1 cellular context compared by ENCODE assay signal in the genomic region with DNA sequence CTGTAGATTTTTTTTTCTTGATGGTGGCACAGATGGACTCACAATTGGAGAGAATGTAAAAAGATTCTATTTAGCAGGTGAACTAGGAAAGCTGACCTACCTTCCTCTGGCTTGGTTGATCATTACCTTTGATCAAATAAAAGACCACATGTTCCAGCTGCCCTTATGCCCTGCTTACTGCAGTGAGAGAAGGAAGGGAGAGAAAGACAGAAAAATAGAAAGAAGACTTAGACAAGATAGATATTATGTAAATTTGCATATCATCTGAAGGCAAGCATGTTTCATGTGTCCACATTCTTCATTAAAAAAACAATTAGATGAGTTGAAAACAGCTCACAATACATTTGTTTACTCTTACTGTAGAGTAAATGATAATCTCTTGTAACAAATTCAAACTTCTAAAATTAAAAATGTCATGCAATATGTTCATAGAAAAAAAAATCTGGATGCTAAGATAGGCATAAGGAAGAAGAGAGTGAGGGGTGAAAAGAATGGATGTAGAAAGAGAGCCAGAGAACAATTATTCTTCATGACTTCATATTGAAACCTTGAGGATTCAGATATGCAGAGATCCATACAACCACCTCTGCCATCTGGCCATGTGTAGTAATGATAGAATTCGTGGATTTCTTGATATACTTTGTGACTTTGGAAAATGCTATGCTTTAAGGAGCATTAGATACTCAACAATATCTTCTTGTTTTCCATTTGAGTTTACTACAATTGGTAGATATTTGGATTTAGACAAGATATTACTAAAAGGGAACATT.
TF ChIP-seq lines count a peak whose summit lies in the region.

No MANE protein-coding gene starts in this region.

TF ChIP-seq in HepG2, 621 proteins besides CTCF, POLR2A, EP300 and RAD21 (continued from another document and continues in another):
- TF ChIP-seq PITX1 (CRISPR knock-in tag; IDR thresholded peaks at IDR 0.05) (no peak), ONECUT2 (CRISPR knock-in tag; IDR thresholded peaks at IDR 0.05) (no peak), CC2D1A (CRISPR knock-in tag; IDR thresholded peaks at IDR 0.05) (no peak), HNF4A (CRISPR knock-in tag; IDR thresholded peaks at IDR 0.05) (peak; percentile 60), ZNF550 (CRISPR knock-in tag; IDR thresholded peaks at IDR 0.05; ENCODE audit: borderline replicate concordance) (no peak), ZC3H4 (CRISPR knock-in tag; IDR thresholded peaks at IDR 0.05; ENCODE audit: borderline replicate concordance) (no peak), KMT2A (CRISPR knock-in tag; IDR thresholded peaks at IDR 0.05) (no peak), ZNF530 (CRISPR knock-in tag; IDR thresholded peaks at IDR 0.05; ENCODE audit: low read depth) (no peak), SOX13 (IDR thresholded peaks at IDR 0.05) (no peak), SOX13 (CRISPR knock-in tag; conservative IDR thresholded peaks at IDR 0.05 in 1 of 2, IDR thresholded peaks at IDR 0.05 in 1 of 2) (peak in 1 of 2 experiments; percentile 60; a peak in 2 of 4 replicates), ATF1 (CRISPR knock-in tag; IDR thresholded peaks at IDR 0.05) (0 out of 2 replicates have a peak, but pooled peaks have one; percentile 9), NCOA1 (CRISPR knock-in tag; IDR thresholded peaks at IDR 0.05) (no peak), MXI1 (IDR thresholded peaks at IDR 0.05; ENCODE audit: borderline replicate concordance, low read depth, low read length) (no peak), CAMTA2 (CRISPR knock-in tag; IDR thresholded peaks at IDR 0.05; ENCODE audit: borderline replicate concordance) (no peak), NKX3-1 (CRISPR knock-in tag; IDR thresholded peaks at IDR 0.05) (no peak), GTF3A (CRISPR knock-in tag; conservative IDR thresholded peaks at IDR 0.05) (no peak), PTBP1 (IDR thresholded peaks at IDR 0.05; ENCODE audit: low read depth, low read length, poor library complexity, severe bottlenecking) (no peak), ZNF850 (CRISPR knock-in tag; conservative IDR thresholded peaks at IDR 0.05) (no peak), EED (CRISPR knock-in tag; IDR thresholded peaks at IDR 0.05) (no peak), ZNF317 (CRISPR knock-in tag; IDR thresholded peaks at IDR 0.05) (no peak), PCBP1 (IDR thresholded peaks at IDR 0.05; ENCODE audit: borderline replicate concordance, low read depth, low read length) (no peak), ZNF326 (CRISPR knock-in tag; IDR thresholded peaks at IDR 0.05; ENCODE audit: borderline replicate concordance) (no peak), REL (CRISPR knock-in tag; conservative IDR thresholded peaks at IDR 0.05) (no peak), KMT2B (CRISPR knock-in tag; IDR thresholded peaks at IDR 0.05) (peak; percentile 33; the same call in 1 of the 2 replicates), NCOA2 (CRISPR knock-in tag; IDR thresholded peaks at IDR 0.05) (0 out of 2 replicates have a peak, but pooled peaks have one; percentile 39), SP4 (CRISPR knock-in tag; IDR thresholded peaks at IDR 0.05) (no peak), CHCHD3 (CRISPR knock-in tag; IDR thresholded peaks at IDR 0.05) (no peak), FOXA3 (CRISPR knock-in tag; IDR thresholded peaks at IDR 0.05) (peak; percentile 55), ZNF383 (CRISPR knock-in tag; IDR thresholded peaks at IDR 0.05; ENCODE audit: borderline replicate concordance) (no peak), MATR3 (CRISPR knock-in tag; IDR thresholded peaks at IDR 0.05) (no peak), TMF1 (CRISPR knock-in tag; IDR thresholded peaks at IDR 0.05; ENCODE audit: low read depth) (no peak), NFKB2 (CRISPR knock-in tag; IDR thresholded peaks at IDR 0.05; ENCODE audit: borderline replicate concordance) (no peak), ERF (CRISPR knock-in tag; IDR thresholded peaks at IDR 0.05) (peak; percentile 67; the same call in 1 of the 2 replicates), TARDBP (CRISPR knock-in tag; IDR thresholded peaks at IDR 0.05) (peak; percentile 48; the same call in 1 of the 2 replicates), SCMH1 (CRISPR knock-in tag; IDR thresholded peaks at IDR 0.05; ENCODE audit: borderline replicate concordance) (no peak), PAWR (CRISPR knock-in tag; IDR thresholded peaks at IDR 0.05; ENCODE audit: borderline replicate concordance) (no peak), SAP130 (CRISPR knock-in tag; IDR thresholded peaks at IDR 0.05; ENCODE audit: low read depth) (peak; percentile 51; the same call in 1 of the 2 replicates)
- TF ChIP-seq, protein P1, sequence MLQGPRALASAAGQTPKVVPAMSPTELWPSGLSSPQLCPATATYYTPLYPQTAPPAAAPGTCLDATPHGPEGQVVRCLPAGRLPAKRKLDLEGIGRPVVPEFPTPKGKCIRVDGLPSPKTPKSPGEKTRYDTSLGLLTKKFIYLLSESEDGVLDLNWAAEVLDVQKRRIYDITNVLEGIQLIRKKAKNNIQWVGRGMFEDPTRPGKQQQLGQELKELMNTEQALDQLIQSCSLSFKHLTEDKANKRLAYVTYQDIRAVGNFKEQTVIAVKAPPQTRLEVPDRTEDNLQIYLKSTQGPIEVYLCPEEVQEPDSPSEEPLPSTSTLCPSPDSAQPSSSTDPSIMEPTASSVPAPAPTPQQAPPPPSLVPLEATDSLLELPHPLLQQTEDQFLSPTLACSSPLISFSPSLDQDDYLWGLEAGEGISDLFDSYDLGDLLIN (CRISPR knock-in tag; IDR thresholded peaks at IDR 0.05; ENCODE audit: borderline replicate concordance) = no peak
- TF ChIP-seq, protein P2, sequence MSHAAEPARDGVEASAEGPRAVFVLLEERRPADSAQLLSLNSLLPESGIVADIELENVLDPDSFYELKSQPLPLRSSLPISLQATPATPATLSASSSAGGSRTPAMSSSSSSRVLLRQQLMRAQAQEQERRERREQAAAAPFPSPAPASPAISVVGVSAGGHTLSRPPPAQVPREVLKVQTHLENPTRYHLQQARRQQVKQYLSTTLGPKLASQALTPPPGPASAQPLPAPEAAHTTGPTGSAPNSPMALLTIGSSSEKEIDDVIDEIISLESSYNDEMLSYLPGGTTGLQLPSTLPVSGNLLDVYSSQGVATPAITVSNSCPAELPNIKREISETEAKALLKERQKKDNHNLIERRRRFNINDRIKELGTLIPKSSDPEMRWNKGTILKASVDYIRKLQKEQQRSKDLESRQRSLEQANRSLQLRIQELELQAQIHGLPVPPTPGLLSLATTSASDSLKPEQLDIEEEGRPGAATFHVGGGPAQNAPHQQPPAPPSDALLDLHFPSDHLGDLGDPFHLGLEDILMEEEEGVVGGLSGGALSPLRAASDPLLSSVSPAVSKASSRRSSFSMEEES (CRISPR knock-in tag; IDR thresholded peaks at IDR 0.05) = peak; percentile 66; the same call in 1 of the 2 replicates
- TF ChIP-seq, protein P3, sequence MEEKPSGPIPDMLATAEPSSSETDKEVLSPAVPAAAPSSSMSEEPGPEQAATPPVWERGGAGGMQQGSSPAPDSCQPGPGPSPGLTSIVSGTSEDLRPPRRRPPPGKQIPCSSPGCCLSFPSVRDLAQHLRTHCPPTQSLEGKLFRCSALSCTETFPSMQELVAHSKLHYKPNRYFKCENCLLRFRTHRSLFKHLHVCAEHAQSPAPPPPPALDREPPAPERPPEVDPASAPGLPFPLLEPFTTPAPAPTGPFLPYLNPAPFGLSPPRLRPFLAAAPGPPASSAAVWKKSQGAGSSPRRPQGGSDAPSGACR (CRISPR knock-in tag; IDR thresholded peaks at IDR 0.05) = no peak
- TF ChIP-seq, protein P4, sequence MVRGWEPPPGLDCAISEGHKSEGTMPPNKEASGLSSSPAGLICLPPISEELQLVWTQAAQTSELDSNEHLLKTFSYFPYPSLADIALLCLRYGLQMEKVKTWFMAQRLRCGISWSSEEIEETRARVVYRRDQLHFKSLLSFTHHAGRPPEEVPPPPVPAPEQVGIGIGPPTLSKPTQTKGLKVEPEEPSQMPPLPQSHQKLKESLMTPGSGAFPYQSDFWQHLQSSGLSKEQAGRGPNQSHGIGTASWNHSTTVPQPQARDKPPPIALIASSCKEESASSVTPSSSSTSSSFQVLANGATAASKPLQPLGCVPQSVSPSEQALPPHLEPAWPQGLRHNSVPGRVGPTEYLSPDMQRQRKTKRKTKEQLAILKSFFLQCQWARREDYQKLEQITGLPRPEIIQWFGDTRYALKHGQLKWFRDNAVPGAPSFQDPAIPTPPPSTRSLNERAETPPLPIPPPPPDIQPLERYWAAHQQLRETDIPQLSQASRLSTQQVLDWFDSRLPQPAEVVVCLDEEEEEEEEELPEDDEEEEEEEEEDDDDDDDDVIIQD (CRISPR knock-in tag; IDR thresholded peaks at IDR 0.05; ENCODE audit: low read depth) = peak; percentile 94
- TF ChIP-seq, protein P5, sequence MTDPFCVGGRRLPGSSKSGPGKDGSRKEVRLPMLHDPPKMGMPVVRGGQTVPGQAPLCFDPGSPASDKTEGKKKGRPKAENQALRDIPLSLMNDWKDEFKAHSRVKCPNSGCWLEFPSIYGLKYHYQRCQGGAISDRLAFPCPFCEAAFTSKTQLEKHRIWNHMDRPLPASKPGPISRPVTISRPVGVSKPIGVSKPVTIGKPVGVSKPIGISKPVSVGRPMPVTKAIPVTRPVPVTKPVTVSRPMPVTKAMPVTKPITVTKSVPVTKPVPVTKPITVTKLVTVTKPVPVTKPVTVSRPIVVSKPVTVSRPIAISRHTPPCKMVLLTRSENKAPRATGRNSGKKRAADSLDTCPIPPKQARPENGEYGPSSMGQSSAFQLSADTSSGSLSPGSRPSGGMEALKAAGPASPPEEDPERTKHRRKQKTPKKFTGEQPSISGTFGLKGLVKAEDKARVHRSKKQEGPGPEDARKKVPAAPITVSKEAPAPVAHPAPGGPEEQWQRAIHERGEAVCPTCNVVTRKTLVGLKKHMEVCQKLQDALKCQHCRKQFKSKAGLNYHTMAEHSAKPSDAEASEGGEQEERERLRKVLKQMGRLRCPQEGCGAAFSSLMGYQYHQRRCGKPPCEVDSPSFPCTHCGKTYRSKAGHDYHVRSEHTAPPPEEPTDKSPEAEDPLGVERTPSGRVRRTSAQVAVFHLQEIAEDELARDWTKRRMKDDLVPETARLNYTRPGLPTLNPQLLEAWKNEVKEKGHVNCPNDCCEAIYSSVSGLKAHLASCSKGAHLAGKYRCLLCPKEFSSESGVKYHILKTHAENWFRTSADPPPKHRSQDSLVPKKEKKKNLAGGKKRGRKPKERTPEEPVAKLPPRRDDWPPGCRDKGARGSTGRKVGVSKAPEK (CRISPR knock-in tag; IDR thresholded peaks at IDR 0.05; ENCODE audit: borderline replicate concordance) = 0 out of 2 replicates have a peak, but pooled peaks have one; percentile 37
- TF ChIP-seq, protein P6, sequence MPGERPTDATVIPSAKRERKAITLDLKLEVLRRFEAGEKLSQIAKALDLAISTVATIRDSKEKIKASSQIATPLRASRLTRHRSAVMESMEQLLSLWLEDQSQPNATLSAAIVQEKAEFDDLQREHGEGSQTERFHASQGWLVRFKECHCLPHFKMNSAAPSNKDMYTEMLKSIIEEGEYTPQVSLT (CRISPR knock-in tag; IDR thresholded peaks at IDR 0.05; ENCODE audit: borderline replicate concordance, low read depth) = no peak
- TF ChIP-seq, protein P7, sequence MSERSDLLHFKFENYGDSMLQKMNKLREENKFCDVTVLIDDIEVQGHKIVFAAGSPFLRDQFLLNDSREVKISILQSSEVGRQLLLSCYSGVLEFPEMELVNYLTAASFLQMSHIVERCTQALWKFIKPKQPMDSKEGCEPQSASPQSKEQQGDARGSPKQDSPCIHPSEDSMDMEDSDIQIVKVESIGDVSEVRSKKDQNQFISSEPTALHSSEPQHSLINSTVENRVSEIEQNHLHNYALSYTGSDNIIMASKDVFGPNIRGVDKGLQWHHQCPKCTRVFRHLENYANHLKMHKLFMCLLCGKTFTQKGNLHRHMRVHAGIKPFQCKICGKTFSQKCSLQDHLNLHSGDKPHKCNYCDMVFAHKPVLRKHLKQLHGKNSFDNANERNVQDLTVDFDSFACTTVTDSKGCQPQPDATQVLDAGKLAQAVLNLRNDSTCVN (CRISPR knock-in tag; IDR thresholded peaks at IDR 0.05; ENCODE audit: borderline replicate concordance) = no peak
- TF ChIP-seq, protein P8, sequence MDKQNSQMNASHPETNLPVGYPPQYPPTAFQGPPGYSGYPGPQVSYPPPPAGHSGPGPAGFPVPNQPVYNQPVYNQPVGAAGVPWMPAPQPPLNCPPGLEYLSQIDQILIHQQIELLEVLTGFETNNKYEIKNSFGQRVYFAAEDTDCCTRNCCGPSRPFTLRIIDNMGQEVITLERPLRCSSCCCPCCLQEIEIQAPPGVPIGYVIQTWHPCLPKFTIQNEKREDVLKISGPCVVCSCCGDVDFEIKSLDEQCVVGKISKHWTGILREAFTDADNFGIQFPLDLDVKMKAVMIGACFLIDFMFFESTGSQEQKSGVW (CRISPR knock-in tag; IDR thresholded peaks at IDR 0.05; ENCODE audit: borderline replicate concordance) = no peak
- TF ChIP-seq, protein P9, sequence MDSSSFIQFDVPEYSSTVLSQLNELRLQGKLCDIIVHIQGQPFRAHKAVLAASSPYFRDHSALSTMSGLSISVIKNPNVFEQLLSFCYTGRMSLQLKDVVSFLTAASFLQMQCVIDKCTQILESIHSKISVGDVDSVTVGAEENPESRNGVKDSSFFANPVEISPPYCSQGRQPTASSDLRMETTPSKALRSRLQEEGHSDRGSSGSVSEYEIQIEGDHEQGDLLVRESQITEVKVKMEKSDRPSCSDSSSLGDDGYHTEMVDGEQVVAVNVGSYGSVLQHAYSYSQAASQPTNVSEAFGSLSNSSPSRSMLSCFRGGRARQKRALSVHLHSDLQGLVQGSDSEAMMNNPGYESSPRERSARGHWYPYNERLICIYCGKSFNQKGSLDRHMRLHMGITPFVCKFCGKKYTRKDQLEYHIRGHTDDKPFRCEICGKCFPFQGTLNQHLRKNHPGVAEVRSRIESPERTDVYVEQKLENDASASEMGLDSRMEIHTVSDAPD (CRISPR knock-in tag; IDR thresholded peaks at IDR 0.05) = no peak
- TF ChIP-seq, protein P10, sequence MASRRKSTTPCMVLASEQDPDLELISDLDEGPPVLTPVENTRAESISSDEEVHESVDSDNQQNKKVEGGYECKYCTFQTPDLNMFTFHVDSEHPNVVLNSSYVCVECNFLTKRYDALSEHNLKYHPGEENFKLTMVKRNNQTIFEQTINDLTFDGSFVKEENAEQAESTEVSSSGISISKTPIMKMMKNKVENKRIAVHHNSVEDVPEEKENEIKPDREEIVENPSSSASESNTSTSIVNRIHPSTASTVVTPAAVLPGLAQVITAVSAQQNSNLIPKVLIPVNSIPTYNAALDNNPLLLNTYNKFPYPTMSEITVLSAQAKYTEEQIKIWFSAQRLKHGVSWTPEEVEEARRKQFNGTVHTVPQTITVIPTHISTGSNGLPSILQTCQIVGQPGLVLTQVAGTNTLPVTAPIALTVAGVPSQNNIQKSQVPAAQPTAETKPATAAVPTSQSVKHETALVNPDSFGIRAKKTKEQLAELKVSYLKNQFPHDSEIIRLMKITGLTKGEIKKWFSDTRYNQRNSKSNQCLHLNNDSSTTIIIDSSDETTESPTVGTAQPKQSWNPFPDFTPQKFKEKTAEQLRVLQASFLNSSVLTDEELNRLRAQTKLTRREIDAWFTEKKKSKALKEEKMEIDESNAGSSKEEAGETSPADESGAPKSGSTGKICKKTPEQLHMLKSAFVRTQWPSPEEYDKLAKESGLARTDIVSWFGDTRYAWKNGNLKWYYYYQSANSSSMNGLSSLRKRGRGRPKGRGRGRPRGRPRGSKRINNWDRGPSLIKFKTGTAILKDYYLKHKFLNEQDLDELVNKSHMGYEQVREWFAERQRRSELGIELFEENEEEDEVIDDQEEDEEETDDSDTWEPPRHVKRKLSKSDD (CRISPR knock-in tag; IDR thresholded peaks at IDR 0.05; ENCODE audit: low read depth) = no peak
